In genomic region chr13:101415358-101416174, GRCh38 we compare ENCODE assay signal across 10 cellular contexts. TPM values are rescaled to one million over a fixed set of nuclear protein-coding genes. Genes with fewer than 3 reads are reported as not detected.
A peak's percentile ranks its signal among the peaks of the same experiment; 100 is the strongest.
DNase-seq lines count a peak whose midpoint lies in the region; ATAC-seq and FAIRE-seq lines count a peak whose summit lies in the region.
"Had no signal": no experiment of that assay in that cellular context is flagged by ENCODE, and none has a peak within 500 bp of the region (broad histone marks: within the 10 kb centered on the region; RNA-seq: fewer than 3 reads in every experiment).

No MANE protein-coding gene starts in this region.

- H3K4me3 ChIP-seq in NT2/D1 (ENCODE audit: insufficient read length, low read depth): peak overlapping the region; percentile 30

- no peaks in the 10 kb centered on the region for H3K36me3 ChIP-seq in NT2/D1 (ENCODE audit: insufficient read depth, insufficient read length, low read length)

- H3K9me3 ChIP-seq in NT2/D1 (ENCODE audit: insufficient read depth, low read length): no peaks in the 10 kb centered on the region

- no peaks in the 10 kb centered on the region for H3K4me1 ChIP-seq in NT2/D1 (ENCODE audit: insufficient read depth, insufficient read length)

- no peak overlapping the region for H3K9ac ChIP-seq in NT2/D1 (ENCODE audit: insufficient read length, low read depth)

- FAIRE-seq in RCC 7860 (lab: Jason Lieb, UNC): no peak

- ATAC-seq in GM19438 (IDR thresholded peaks at IDR 0.05; ENCODE audit: low read depth, unreplicated experiment): peak; percentile 2
- ATAC-seq in sciatic nerve: peak; percentile 31
- ATAC-seq: HCT116 had no signal

- DNase-seq in NT2/D1 (ENCODE audit: low read depth, low spot score) (no peak), head of caudate nucleus (peak in 37 of 42 donors; percentile 4 to 73 (median 45)), sciatic nerve (ENCODE audit: low spot score) (no peak), AG08396 (ENCODE audit: low spot score) (no peak), NCI-H2196 (lab: John Stamatoyannopoulos, UW; ENCODE audit: unreplicated experiment) (no peak), RCC 7860 (ENCODE audit: low spot score) (no peak), NCI-H187 treated with DMSO at 0.1 percent for 48 hours (lab: John Stamatoyannopoulos, UW) (no peak)
- DNase-seq: activated CD8-positive, alpha-beta memory T cell treated with anti-CD3 and anti-CD28 coated beads for 24 hours had no signal

- intact Hi-C loops in head of caudate nucleus (cut with DNase I) (no loop called here), sciatic nerve (cut with DNase I) (no loop called here)

- H3K27me3 ChIP-seq in NT2/D1 (ENCODE audit: insufficient read depth, insufficient read length): peaks cover 36% of the 10 kb centered on the region

RNA-seq across cellular contexts. Expression of gene NALCN, which starts 0.7 kb away (rescaled TPM):
- total RNA-seq in sciatic nerve: 8.8 TPM

RNA-seq across cellular contexts. Expression of gene ITGBL1, which starts 36.9 kb away (rescaled TPM):
- total RNA-seq in sciatic nerve: 74.1 TPM

Comparison
In these comparisons a context has a peak if more than half of its experiments do, and no peak if none do; other contexts are left out.
1. DNase-seq: peak in head of caudate nucleus (37 of 42); none in NT2/D1 (single experiment), sciatic nerve (single experiment), AG08396 (single experiment), NCI-H2196 (single experiment), RCC 7860 (single experiment) and NCI-H187 treated with DMSO at 0.1 percent for 48 hours (single experiment).